9 cellular contexts compared by ENCODE assay signal in genomic region chr19:1825909-1826556, GRCh38. TPM values are rescaled to one million over a fixed set of nuclear protein-coding genes. Genes with fewer than 3 reads are reported as not detected.
DNase-seq lines count a peak whose midpoint lies in the region; ATAC-seq and TF ChIP-seq lines count a peak whose summit lies in the region.
"Had no signal": no experiment of that assay in that cellular context is flagged by ENCODE, and none has a peak within 500 bp of the region (broad histone marks: within the 10 kb centered on the region; RNA-seq: fewer than 3 reads in every experiment).

No MANE protein-coding gene starts in this region.

- H3K27ac ChIP-seq in upper lobe of left lung = no peak overlapping the region

- H3K27me3 Mint-ChIP-seq in Caco-2 (ENCODE audit: insufficient read depth, unreplicated experiment) = no peaks in the 10 kb centered on the region
- H3K27me3 Mint-ChIP-seq: activated naive CD8-positive, alpha-beta T cell had no signal

- TF ChIP-seq POLR2A in upper lobe of left lung (IDR thresholded peaks at IDR 0.05) = no peak

- no TSS peak for BruUV-seq in Caco-2 (replicated peaks; lab: Mats Ljungman, UMichigan)

- H3K4me1 ChIP-seq in Caco-2 = no peaks in the 10 kb centered on the region
- peaks cover 3 to 10% (median 7%) of the 10 kb centered on the region in 4 donors for H3K4me1 ChIP-seq in upper lobe of left lung

- TF ChIP-seq CTCF in Caco-2 (IDR thresholded peaks at IDR 0.05; ENCODE audit: insufficient read depth in 1 of 2, low read depth in 1 of 2, low read length in 1 of 2, severe bottlenecking in 1 of 2, unreplicated experiment in 1 of 2) = peak; percentile 81 to 88
- peak; percentile 90 to 95 (median 90) for TF ChIP-seq CTCF in upper lobe of left lung (IDR thresholded peaks at IDR 0.05)

- H3K27ac Mint-ChIP-seq in Caco-2 (ENCODE audit: unreplicated experiment) = no peak overlapping the region
- peak overlapping the region in 1 of 2 donors; percentile 65 for H3K27ac Mint-ChIP-seq in activated naive CD4-positive, alpha-beta T cell treated with anti-CD3 and anti-CD28 coated beads, Interleukin-2, amount 50 U/mL, for 72 hours
- H3K27ac Mint-ChIP-seq: activated naive CD8-positive, alpha-beta T cell had no signal

- DNase-seq in Caco-2 (peak; percentile 71 to 85), HUDEP-2 (lab: John Stamatoyannopoulos, UW; ENCODE audit: unreplicated experiment in 76 of 76) (peak in 61 of 76 experiments; percentile 29 to 88 (median 73)), SK-N-DZ (ENCODE audit: low spot score) (peak; percentile 81), Right ventricle myocardium inferior (ENCODE audit: missing footprints) (peak; percentile 85), pons (ENCODE audit: low spot score) (peak; percentile 45), upper lobe of left lung (peak in 1 of 2 donors; percentile 70)
- peak in 1 of 2 donors; percentile 87 for DNase-seq in activated naive CD4-positive, alpha-beta T cell treated with anti-CD3 and anti-CD28 coated beads, Interleukin-2, amount 50 U/mL, for 72 hours (ENCODE audit: low spot score in 2 of 2)

- H3K4me3 ChIP-seq in Caco-2 (ENCODE audit: low read depth, low read length) (no peak overlapping the region), upper lobe of left lung (no peak overlapping the region)

- ATAC-seq in activated naive CD4-positive, alpha-beta T cell treated with anti-CD3 and anti-CD28 coated beads, Interleukin-2, amount 50 U/mL, for 72 hours = peak; percentile 73 to 84
- peak; percentile 64 for ATAC-seq in Right ventricle myocardium inferior
- peak; percentile 76 to 84 for ATAC-seq in upper lobe of left lung (ENCODE audit: low FRiP score in 2 of 2)
- ATAC-seq in GM21515 (IDR thresholded peaks at IDR 0.05; ENCODE audit: unreplicated experiment) = no peak

- H3K9me3 ChIP-seq in Caco-2 (no peaks in the 10 kb centered on the region), upper lobe of left lung (no peaks in the 10 kb centered on the region)

- CTCF ChIA-PET in Caco-2 (lab: Charles Lee) = interaction anchor here (0.5 to 1.7 kb wide), 14 partner anchors 9 to 957 kb away, joined by 3 to 16 read pairs (median 3); no protein-coding TSS in a partner anchor

- TF ChIP-seq EP300 in upper lobe of left lung (IDR thresholded peaks at IDR 0.05) = no peak

- no peaks in the 10 kb centered on the region for H3K9me3 Mint-ChIP-seq in Caco-2 (ENCODE audit: unreplicated experiment)
- no peaks in the 10 kb centered on the region for H3K9me3 Mint-ChIP-seq in activated naive CD4-positive, alpha-beta T cell treated with anti-CD3 and anti-CD28 coated beads, Interleukin-2, amount 50 U/mL, for 72 hours

- H3K4me1 Mint-ChIP-seq in Caco-2 (ENCODE audit: low read depth, unreplicated experiment) = no peaks in the 10 kb centered on the region

- peaks cover 48% of the 10 kb centered on the region for H3K36me3 Mint-ChIP-seq in Caco-2 (ENCODE audit: insufficient read depth, unreplicated experiment)
- peaks cover 0 to 4% of the 10 kb centered on the region in 2 donors for H3K36me3 Mint-ChIP-seq in activated naive CD4-positive, alpha-beta T cell treated with anti-CD3 and anti-CD28 coated beads, Interleukin-2, amount 50 U/mL, for 72 hours
- H3K36me3 Mint-ChIP-seq: activated naive CD8-positive, alpha-beta T cell had no signal

- H3K27me3 ChIP-seq in Caco-2 (replicated peaks; ENCODE audit: control insufficient read depth, insufficient read depth, low read length) = no peaks in the 10 kb centered on the region
- H3K27me3 ChIP-seq in upper lobe of left lung = no peaks in the 10 kb centered on the region

- H3K4me3 Mint-ChIP-seq in Caco-2 (ENCODE audit: unreplicated experiment) = no peak overlapping the region
- H3K4me3 Mint-ChIP-seq: activated naive CD8-positive, alpha-beta T cell had no signal

- no peaks in the 10 kb centered on the region; the same call in 1 of the 2 replicates for H3K36me3 ChIP-seq in Caco-2 (ENCODE audit: control insufficient read depth, insufficient read depth, low read length)
- H3K36me3 ChIP-seq in upper lobe of left lung = peaks cover 10 to 93% (median 71%) of the 10 kb centered on the region in 4 donors

- 43 to 52% methylated on average over 14 of the region's 15 CpGs for WGBS in upper lobe of left lung, 2 donors

- intact Hi-C loops in Caco-2 (cut with micrococcal nuclease; ENCODE audit: unreplicated experiment) = no loop called here
- intact Hi-C loops in Right ventricle myocardium inferior (cut with DNase I) = loop anchor here (2.0 kb wide), 1 partner anchor 37 kb away; no protein-coding TSS in a partner anchor

- POLR2A ChIA-PET in Caco-2 (lab: Charles Lee) = no interaction called here

RNA-seq across cellular contexts. Expression of gene ATP8B3, which starts 14.0 kb away (rescaled TPM):
- total RNA-seq in Caco-2 (2022) (0.28 and 0.45 TPM in 2 replicates), Right ventricle myocardium inferior (0.68 TPM), upper lobe of left lung (1 to 10 TPM in 3 of 6 donors, under 1 TPM in 3; under 0.01 to 6.2 (median 1.1) TPM)
- polyA plus RNA-seq in SK-N-DZ (2014; cell fraction: cytosol; rRNA removed) = 0.10 and 0.32 TPM in 2 replicates
- 0.12 and 1.7 TPM in 2 replicates for polyA plus RNA-seq in SK-N-DZ (2014; cell fraction: nucleus; rRNA removed)
- total RNA-seq in activated naive CD4-positive, alpha-beta T cell treated with anti-CD3 and anti-CD28 coated beads, Interleukin-2, amount 50 U/mL, for 72 hours = 10 to 100 TPM; 11.7 to 28.7 TPM

RNA-seq across cellular contexts. Expression of gene REXO1, which starts 22.2 kb away (rescaled TPM):
- total RNA-seq in Caco-2 (2022) (43.0 and 46.6 TPM in 2 replicates), Right ventricle myocardium inferior (17.8 TPM), upper lobe of left lung (100 to 1,000 TPM in 1 of 6 donors, 10 to 100 TPM in 5; 17.0 to 106 (median 38.8) TPM)
- 10.7 and 12.7 TPM in 2 replicates for polyA plus RNA-seq in SK-N-DZ (2014; cell fraction: cytosol; rRNA removed)
- polyA plus RNA-seq in SK-N-DZ (2014; cell fraction: nucleus; rRNA removed) = 16.6 and 69.5 TPM in 2 replicates
- 10 to 100 TPM; 35.5 to 44.5 TPM for total RNA-seq in activated naive CD4-positive, alpha-beta T cell treated with anti-CD3 and anti-CD28 coated beads, Interleukin-2, amount 50 U/mL, for 72 hours

RNA-seq across cellular contexts. Expression of gene KLF16, which starts 37.3 kb away (rescaled TPM):
- total RNA-seq in Caco-2 (2022) = 26.5 and 26.8 TPM in 2 replicates
- polyA plus RNA-seq in SK-N-DZ (2014; cell fraction: cytosol; rRNA removed) = 12.8 and 16.7 TPM in 2 replicates
- 11.0 and 15.3 TPM in 2 replicates for polyA plus RNA-seq in SK-N-DZ (2014; cell fraction: nucleus; rRNA removed)
- 10 to 100 TPM; 20.5 to 22.6 TPM for total RNA-seq in activated naive CD4-positive, alpha-beta T cell treated with anti-CD3 and anti-CD28 coated beads, Interleukin-2, amount 50 U/mL, for 72 hours
- total RNA-seq in Right ventricle myocardium inferior = 11.0 TPM
- total RNA-seq in upper lobe of left lung = 10 to 100 TPM in 4 of 6 donors, 1 to 10 TPM in 2; 6.9 to 39.9 (median 16.4) TPM

RNA-seq across cellular contexts. Expression of gene ABHD17A, which starts 59.3 kb away (rescaled TPM):
- total RNA-seq in Caco-2 (2022) = 47.7 and 51.8 TPM in 2 replicates
- 73.8 and 89.9 TPM in 2 replicates for polyA plus RNA-seq in SK-N-DZ (2014; cell fraction: cytosol; rRNA removed)
- 197 and 240 TPM in 2 replicates for polyA plus RNA-seq in SK-N-DZ (2014; cell fraction: nucleus; rRNA removed)
- 100 to 1,000 TPM; 109 to 110 TPM for total RNA-seq in activated naive CD4-positive, alpha-beta T cell treated with anti-CD3 and anti-CD28 coated beads, Interleukin-2, amount 50 U/mL, for 72 hours
- 61.5 TPM for total RNA-seq in Right ventricle myocardium inferior
- total RNA-seq in upper lobe of left lung = 100 to 1,000 TPM in 4 of 6 donors, 10 to 100 TPM in 2; 63.4 to 143 (median 108) TPM
